Comparison of ENCODE assay signal across 18 cellular contexts in genomic region chr13:78777973-78778372, GRCh38.
"Had no signal": no experiment of that assay in that cellular context is flagged by ENCODE, and none has a peak within 500 bp of the region (broad histone marks: within the 10 kb centered on the region; RNA-seq: fewer than 3 reads in every experiment).

No MANE protein-coding gene starts in this region.

- H3K36me3 Mint-ChIP-seq: activated naive CD8-positive, alpha-beta T cell treated with anti-CD3 and anti-CD28 coated beads for 36 hours; naive thymus-derived CD8-positive, alpha-beta T cell; stimulated activated memory B cell treated with anti-CD40 and anti-IgM and Interleukin-4, amounts not matched to agents 10 μg/mL and 1 μg/mL and 100 μg/mL, for 72 hours had no signal

- H3K9me3 Mint-ChIP-seq: activated naive CD8-positive, alpha-beta T cell treated with anti-CD3 and anti-CD28 coated beads for 36 hours; activated T-cell treated with anti-CD3 and anti-CD28 coated beads, Interleukin-2, amount 50 U/mL, for 72 hours; naive thymus-derived CD8-positive, alpha-beta T cell; stimulated activated memory B cell treated with anti-CD40 and anti-IgM and Interleukin-4, amounts not matched to agents 10 μg/mL and 1 μg/mL and 100 μg/mL, for 72 hours had no signal

- H3K27ac ChIP-seq: esophagus muscularis mucosa, left lung, prostate gland, tibial nerve had no signal

- H3K36me3 ChIP-seq: esophagus muscularis mucosa, left lung, prostate gland, tibial nerve had no signal

- H3K4me3 ChIP-seq: esophagus muscularis mucosa, left lung, mucosa of descending colon, prostate gland, smooth muscle cell, tibial nerve had no signal

- H3K4me3 Mint-ChIP-seq: activated naive CD8-positive, alpha-beta T cell treated with anti-CD3 and anti-CD28 coated beads for 36 hours; activated T-cell treated with anti-CD3 and anti-CD28 coated beads, Interleukin-2, amount 50 U/mL, for 72 hours; naive thymus-derived CD8-positive, alpha-beta T cell; stimulated activated memory B cell treated with anti-CD40 and anti-IgM and Interleukin-4, amounts not matched to agents 10 μg/mL and 1 μg/mL and 100 μg/mL, for 72 hours had no signal

- ATAC-seq: activated T-cell treated with anti-CD3 and anti-CD28 coated beads, Interleukin-2, amount 50 U/mL, for 72 hours; left lung; mucosa of descending colon; naive thymus-derived CD8-positive, alpha-beta T cell; stimulated activated memory B cell treated with anti-CD40 and anti-IgM and Interleukin-4, amounts not matched to agents 10 μg/mL and 1 μg/mL and 100 μg/mL, for 72 hours had no signal

- H3K4me1 ChIP-seq: esophagus muscularis mucosa, left lung, tibial nerve had no signal

- H3K4me1 Mint-ChIP-seq: activated naive CD8-positive, alpha-beta T cell treated with anti-CD3 and anti-CD28 coated beads for 36 hours; naive thymus-derived CD8-positive, alpha-beta T cell; stimulated activated memory B cell treated with anti-CD40 and anti-IgM and Interleukin-4, amounts not matched to agents 10 μg/mL and 1 μg/mL and 100 μg/mL, for 72 hours had no signal

- DNase-seq: activated CD4-positive, alpha-beta T cell treated with anti-CD3 and anti-CD28 coated beads, Interleukin-2, amount 50 U/mL, for 48 hours; activated CD4-positive, CD25-positive, alpha-beta regulatory T cell treated with anti-CD3 and anti-CD28 coated beads, Interleukin-2, amount 50 U/mL, for 72 hours; activated gamma-delta T cell treated with Interleukin-2 at 50 U/mL for 16 hours; activated naive CD8-positive, alpha-beta T cell treated with anti-CD3 and anti-CD28 coated beads for 36 hours; activated T-cell treated with anti-CD3 and anti-CD28 coated beads, Interleukin-2, amount 50 U/mL, for 72 hours; anterior cingulate cortex; cerebellar nuclear complex; head of caudate nucleus; islet precursor cell; left lung; mucosa of descending colon; naive thymus-derived CD8-positive, alpha-beta T cell; occipital lobe had no signal

- H3K9me3 ChIP-seq: esophagus muscularis mucosa, left lung, mucosa of descending colon, prostate gland, tibial nerve had no signal

- H3K27ac Mint-ChIP-seq: activated naive CD8-positive, alpha-beta T cell treated with anti-CD3 and anti-CD28 coated beads for 36 hours; activated T-cell treated with anti-CD3 and anti-CD28 coated beads, Interleukin-2, amount 50 U/mL, for 72 hours; naive thymus-derived CD8-positive, alpha-beta T cell; stimulated activated memory B cell treated with anti-CD40 and anti-IgM and Interleukin-4, amounts not matched to agents 10 μg/mL and 1 μg/mL and 100 μg/mL, for 72 hours had no signal
